In the genomic region with DNA sequence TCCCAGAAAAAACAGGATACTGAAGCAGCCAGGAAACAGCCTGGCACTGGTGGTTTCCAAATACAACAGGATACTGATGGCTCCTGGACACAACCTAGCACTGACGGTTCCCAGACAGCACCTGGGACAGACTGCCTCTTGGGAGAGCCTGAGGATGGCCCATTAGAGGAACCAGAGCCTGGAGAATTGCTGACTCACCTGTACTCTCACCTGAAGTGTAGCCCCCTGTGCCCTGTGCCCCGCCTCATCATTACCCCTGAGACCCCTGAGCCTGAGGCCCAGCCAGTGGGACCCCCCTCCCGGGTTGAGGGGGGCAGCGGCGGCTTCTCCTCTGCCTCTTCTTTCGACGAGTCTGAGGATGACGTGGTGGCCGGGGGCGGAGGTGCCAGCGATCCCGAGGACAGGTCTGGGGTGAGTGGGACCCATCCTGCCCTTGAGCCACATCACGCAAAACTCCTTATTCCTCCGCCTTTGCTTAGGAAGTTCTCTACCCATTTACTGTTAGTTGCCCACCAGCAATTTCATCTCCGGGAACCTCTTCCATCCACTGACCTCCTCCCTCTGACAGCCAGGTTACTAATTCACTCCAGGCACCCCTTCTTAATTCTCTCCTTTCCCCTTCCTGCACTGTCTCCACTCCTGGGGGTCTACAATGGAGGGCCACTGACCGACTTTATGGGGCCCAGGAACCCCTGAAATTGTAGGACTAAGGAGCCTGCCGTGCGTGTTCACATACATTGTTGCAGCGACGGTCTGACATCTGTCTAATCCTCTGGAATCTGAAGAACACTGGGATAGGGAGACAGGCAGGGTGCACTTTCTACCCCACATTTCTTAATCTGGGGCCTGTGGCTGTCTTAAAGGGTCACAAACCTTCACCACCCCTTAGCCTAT, we compare ENCODE assay signal across 8 cellular contexts. TPM values are rescaled to one million over a fixed set of nuclear protein-coding genes. Genes with fewer than 3 reads are reported as not detected.
A peak's percentile ranks its signal among the peaks of the same experiment; 100 is the strongest.
DNase-seq lines count a peak whose midpoint lies in the region; ATAC-seq and TF ChIP-seq lines count a peak whose summit lies in the region.

No MANE protein-coding gene starts in this region.

- H3K27ac Mint-ChIP-seq in HFFc6, result peak overlapping the region; percentile 94

- peaks cover 0 to 9% of the 10 kb centered on the region in 2 donors for H3K36me3 ChIP-seq in psoas muscle (ENCODE audit: insufficient read depth in 1 of 2, low read depth in 1 of 2)

- WGBS in psoas muscle, 3 donors, result 33 to 42% (median 39%) methylated on average over 18 to 20 of the region's 20 CpGs

- peaks cover 3% of the 10 kb centered on the region for H3K27me3 Mint-ChIP-seq in HFFc6 (ENCODE audit: insufficient read depth)

- H3K36me3 Mint-ChIP-seq in HFFc6 (ENCODE audit: low read depth), result peaks cover 17% of the 10 kb centered on the region; the same call in 1 of the 2 replicates

- no peak for ATAC-seq in foreskin keratinocyte
- ATAC-seq in psoas muscle, result no peak

- H3K4me1 Mint-ChIP-seq in HFFc6 (ENCODE audit: low read depth), result peaks cover 68% of the 10 kb centered on the region

- H3K4me1 ChIP-seq in foreskin keratinocyte (peaks cover 16% of the 10 kb centered on the region), psoas muscle (peaks cover 43% of the 10 kb centered on the region)

- TF ChIP-seq CTCF in HFFc6 (IDR thresholded peaks at IDR 0.05) (no peak), WI38 (IDR thresholded peaks at IDR 0.05; ENCODE audit: low read depth, low read length) (no peak), foreskin keratinocyte (conservative IDR thresholded peaks at IDR 0.05) (no peak), psoas muscle (IDR thresholded peaks at IDR 0.05) (no peak)

- DNase-seq in HFFc6, result no peak
- DNase-seq in foreskin keratinocyte, result peak in 1 of 2 donors; percentile 64
- peak in 1 of 2 donors; percentile 58 for DNase-seq in psoas muscle
- no peak for DNase-seq in NK-92 treated with Interleukin-12 subunit alpha and Interleukin-12 subunit beta, amount 100 ng/mL, for 24 hours (lab: John Stamatoyannopoulos, UW)
- no peak for DNase-seq in AG08396 (ENCODE audit: low spot score)
- no peak for DNase-seq in NOMO-1 treated with dmso at 0.1 percent for 144 hours (lab: John Stamatoyannopoulos, UW; ENCODE audit: unreplicated experiment)
- DNase-seq in middle frontal gyrus (ENCODE audit: extremely low spot score, low spot score), result no peak

- no peaks in the 10 kb centered on the region for H3K9me3 Mint-ChIP-seq in HFFc6

- intact Hi-C loops in psoas muscle (cut with DNase I), result loop anchor here in 1 of 2 donors (5.0 kb wide), 2 partner anchors 34 to 89 kb away; a partner anchor contains a TSS

- no peaks in the 10 kb centered on the region for H3K9me3 ChIP-seq in psoas muscle

- H3K27me3 ChIP-seq in foreskin keratinocyte (no peaks in the 10 kb centered on the region), psoas muscle (ENCODE audit: insufficient read depth in 3 of 3, low read length in 2 of 3) (no peaks in the 10 kb centered on the region)

- H3K4me3 ChIP-seq in WI38 (ENCODE audit: low read depth, low read length) (peak overlapping the region; percentile 72), psoas muscle (peak overlapping the region; percentile 76)

- peak overlapping the region; percentile 100 for H3K27ac ChIP-seq in foreskin keratinocyte
- H3K27ac ChIP-seq in psoas muscle, result peak overlapping the region; percentile 96

- H3K4me3 Mint-ChIP-seq in HFFc6, result peak overlapping the region; percentile 97

RNA-seq across cellular contexts. Expression of a gene that starts 1.2 kb away (rescaled TPM):
- total RNA-seq in HFFc6 (2021; fragmentation: NEBNext Ultra II Directional; extraction: Animal tissue kit (Norgen Biotek cat#: 25700)), result 10 to 100 TPM in 4 of 6 experiments, 1 to 10 TPM in 2; 9.2 to 14.9 (median 10.5) TPM
- total RNA-seq in foreskin keratinocyte (24.1 and 35.7 TPM in 2 replicates), psoas muscle (10 to 100 TPM in 3 of 4 donors, 1 to 10 TPM in 1; 6.9 to 16.7 (median 14.2) TPM)
- polyA plus RNA-seq in foreskin keratinocyte (20.7 and 30.5 TPM in 2 replicates), psoas muscle (10 to 100 TPM; 10.2 to 19.2 (median 16.6) TPM)

RNA-seq across cellular contexts. Expression of a gene that starts 1.4 kb away (rescaled TPM):
- total RNA-seq in HFFc6 (2021; fragmentation: NEBNext Ultra II Directional; extraction: Animal tissue kit (Norgen Biotek cat#: 25700)), result 10 to 100 TPM; 19.8 to 28.6 (median 23.6) TPM
- total RNA-seq in foreskin keratinocyte (20.6 and 24.9 TPM in 2 replicates), psoas muscle (10 to 100 TPM in 3 of 4 donors, 1 to 10 TPM in 1; 6.8 to 16.2 (median 13.7) TPM)
- polyA plus RNA-seq in foreskin keratinocyte (22.9 and 25.9 TPM in 2 replicates), psoas muscle (10 to 100 TPM; 13.2 to 43.1 (median 16.1) TPM)

RNA-seq across cellular contexts. Expression of a gene that starts 27.7 kb away (rescaled TPM):
- 10 to 100 TPM; 49.1 to 58.3 (median 53.6) TPM for total RNA-seq in HFFc6 (2021; fragmentation: NEBNext Ultra II Directional; extraction: Animal tissue kit (Norgen Biotek cat#: 25700))
- total RNA-seq in foreskin keratinocyte (10.5 and 12.9 TPM in 2 replicates), psoas muscle (10 to 100 TPM; 12.0 to 13.3 (median 12.9) TPM)
- polyA plus RNA-seq in foreskin keratinocyte (8.5 and 10.2 TPM in 2 replicates), psoas muscle (1 to 10 TPM; 3.3 to 5.5 (median 4.1) TPM)

RNA-seq across cellular contexts. Expression of a gene that starts 32.1 kb away (rescaled TPM):
- total RNA-seq in HFFc6 (2021; fragmentation: NEBNext Ultra II Directional; extraction: Animal tissue kit (Norgen Biotek cat#: 25700)), result 1 to 10 TPM; 6.7 to 8.5 (median 7.5) TPM
- total RNA-seq in foreskin keratinocyte, result 2.1 and 2.5 TPM in 2 replicates
- 4.1 and 4.9 TPM in 2 replicates for polyA plus RNA-seq in foreskin keratinocyte
- 10 to 100 TPM in 2 of 4 donors, 1 to 10 TPM in 2; 6.7 to 13.3 (median 9.6) TPM for total RNA-seq in psoas muscle
- polyA plus RNA-seq in psoas muscle, result 1 to 10 TPM; 5.1 to 8.9 (median 6.6) TPM

RNA-seq across cellular contexts. Expression of a gene that starts 32.9 kb away (rescaled TPM):
- 100 to 1,000 TPM in 4 of 6 experiments, 10 to 100 TPM in 2; 87.8 to 120 (median 104) TPM for total RNA-seq in HFFc6 (2021; fragmentation: NEBNext Ultra II Directional; extraction: Animal tissue kit (Norgen Biotek cat#: 25700))
- 104 and 129 TPM in 2 replicates for total RNA-seq in foreskin keratinocyte
- 121 and 130 TPM in 2 replicates for polyA plus RNA-seq in foreskin keratinocyte
- 10 to 100 TPM; 27.5 to 43.6 (median 33.5) TPM for total RNA-seq in psoas muscle
- polyA plus RNA-seq in psoas muscle, result 10 to 100 TPM; 21.5 to 34.2 (median 22.5) TPM
